ENCODE assay signal across 13 cellular contexts in genomic region chr5:9431496-9432258, GRCh38.
DNase-seq lines count a peak whose midpoint lies in the region; ATAC-seq and TF ChIP-seq lines count a peak whose summit lies in the region.
"Had no signal": no experiment of that assay in that cellular context is flagged by ENCODE, and none has a peak within 500 bp of the region (broad histone marks: within the 10 kb centered on the region; RNA-seq: fewer than 3 reads in every experiment).

No MANE protein-coding gene starts in this region.

- intact Hi-C loops in CD8-positive, alpha-beta T cell (cut with DNase I, micrococcal nuclease) = no loop called here

- H4K20me1 ChIP-seq in MM.1S (ENCODE audit: insufficient read depth, low read length) = no peaks in the 10 kb centered on the region

- H3K4me1 Mint-ChIP-seq in CD8-positive, alpha-beta T cell (ENCODE audit: low read depth) = no peaks in the 10 kb centered on the region

- H3K27me3 ChIP-seq in MM.1S (replicated peaks; ENCODE audit: insufficient read depth, low read length) = no peaks in the 10 kb centered on the region
- H3K27me3 ChIP-seq in CD8-positive, alpha-beta T cell (ENCODE audit: insufficient read depth, low read length) = no peaks in the 10 kb centered on the region
- H3K27me3 ChIP-seq: gastrocnemius medialis had no signal

- CTCF ChIA-PET in CD8-positive, alpha-beta T cell (lab: Charles Lee) = no interaction called here

- no peaks in the 10 kb centered on the region for H3K9me3 ChIP-seq in MM.1S (replicated peaks; ENCODE audit: insufficient read depth, low read length)
- no peaks in the 10 kb centered on the region for H3K9me3 ChIP-seq in mesodermal cell (ENCODE audit: control insufficient read depth, low read length)
- H3K9me3 ChIP-seq in CD8-positive, alpha-beta T cell (ENCODE audit: low read length) = no peaks in the 10 kb centered on the region
- H3K9me3 ChIP-seq: gastrocnemius medialis had no signal

- POLR2A ChIA-PET in CD8-positive, alpha-beta T cell (lab: Charles Lee) = no interaction called here

- TF ChIP-seq CTCF in MM.1S (IDR thresholded peaks at IDR 0.05; ENCODE audit: low read length) (no peak), coronary artery (IDR thresholded peaks at IDR 0.05) (no peak)
- TF ChIP-seq CTCF in CD8-positive, alpha-beta T cell (IDR thresholded peaks at IDR 0.05) = no peak

- peaks cover 7% of the 10 kb centered on the region; the same call in 1 of the 2 replicates for H3F3A ChIP-seq in MM.1S (ENCODE audit: insufficient read depth, low read length)

- H3K4me1 ChIP-seq in MM.1S (ENCODE audit: low read length) (peaks cover 44% of the 10 kb centered on the region), mesodermal cell (ENCODE audit: control insufficient read depth, insufficient read depth, low read length, poor library complexity, severe bottlenecking) (peaks cover 6% of the 10 kb centered on the region)
- H3K4me1 ChIP-seq in CD8-positive, alpha-beta T cell (ENCODE audit: insufficient read depth, low read length) = no peaks in the 10 kb centered on the region
- H3K4me1 ChIP-seq: gastrocnemius medialis had no signal

- H3K9me2 ChIP-seq in MM.1S (replicated peaks; ENCODE audit: insufficient read depth, low read length) = no peaks in the 10 kb centered on the region

- ATAC-seq in GM18519 (IDR thresholded peaks at IDR 0.05; ENCODE audit: low FRiP score, unreplicated experiment) = no peak
- ATAC-seq in CD8-positive, alpha-beta T cell = no peak
- ATAC-seq: gastrocnemius medialis had no signal

- H3K27ac Mint-ChIP-seq in CD8-positive, alpha-beta T cell = no peak overlapping the region

- DNase-seq in A172 (ENCODE audit: low spot score) = peak; percentile 35
- DNase-seq in MM.1S = peak; percentile 38
- DNase-seq in coronary artery (ENCODE audit: low spot score) = no peak
- DNase-seq in DMS114 treated with DMSO at 0.1 percent for 48 hours (lab: John Stamatoyannopoulos, UW; ENCODE audit: unreplicated experiment) = no peak
- no peak for DNase-seq in NCI-H1417 treated with DMSO at 0.1 percent for 48 hours (lab: John Stamatoyannopoulos, UW)
- DNase-seq in CD8-positive, alpha-beta T cell = no peak
- DNase-seq: activated T-cell treated with anti-CD3 and anti-CD28 coated beads for 4 hours, DMS53, gastrocnemius medialis, NCI-H2029, PC-9 had no signal

- no peaks in the 10 kb centered on the region for H3K79me2 ChIP-seq in MM.1S (ENCODE audit: low read length)

- no peaks in the 10 kb centered on the region for H3K36me3 Mint-ChIP-seq in CD8-positive, alpha-beta T cell

- no peaks in the 10 kb centered on the region for H3K9me3 Mint-ChIP-seq in CD8-positive, alpha-beta T cell

- H2AFZ ChIP-seq in MM.1S (ENCODE audit: low read length) = no peak overlapping the region
- H2AFZ ChIP-seq: PC-9 had no signal

- H3K4me2 ChIP-seq in MM.1S (ENCODE audit: low read depth, low read length) = peak overlapping the region; percentile 11
- H3K4me2 ChIP-seq: PC-9 had no signal

- no peaks in the 10 kb centered on the region for H3K27me3 Mint-ChIP-seq in CD8-positive, alpha-beta T cell (ENCODE audit: low read depth)

- H3K36me3 ChIP-seq in MM.1S (replicated peaks; ENCODE audit: insufficient read depth, low read length) = no peaks in the 10 kb centered on the region
- peaks cover 14% of the 10 kb centered on the region for H3K36me3 ChIP-seq in mesodermal cell (ENCODE audit: control insufficient read depth, insufficient read depth, low read length)
- H3K36me3 ChIP-seq in CD8-positive, alpha-beta T cell (ENCODE audit: insufficient read depth, low read length) = no peaks in the 10 kb centered on the region
- H3K36me3 ChIP-seq: gastrocnemius medialis had no signal

- WGBS in mesodermal cell (ENCODE audit: insufficient coverage in 2 of 2), 2 experiments = 70 to 74% methylated on average over 7 to 8 of the region's 9 CpGs

- no peak overlapping the region for H3K9ac ChIP-seq in MM.1S (ENCODE audit: low read length)

- H3K4me3 Mint-ChIP-seq in CD8-positive, alpha-beta T cell = no peak overlapping the region

- H3K27ac ChIP-seq in MM.1S (ENCODE audit: low read length) (peak overlapping the region; percentile 29; the same call in 1 of the 2 replicates), coronary artery (peak overlapping the region in 1 of 2 donors; percentile 57), mesodermal cell (ENCODE audit: low read depth, low read length, severe bottlenecking) (peak overlapping the region; percentile 85)
- no peak overlapping the region for H3K27ac ChIP-seq in CD8-positive, alpha-beta T cell (ENCODE audit: low read depth, low read length)
- H3K27ac ChIP-seq: PC-9 had no signal

- H3K4me3 ChIP-seq in MM.1S (ENCODE audit: low read length) (no peak overlapping the region), coronary artery (peak overlapping the region; percentile 23), mesodermal cell (ENCODE audit: extremely low read depth, insufficient read depth, low read length, poor library complexity, severe bottlenecking) (no peak overlapping the region)
- no peak overlapping the region for H3K4me3 ChIP-seq in CD8-positive, alpha-beta T cell (ENCODE audit: low read depth, low read length)
- H3K4me3 ChIP-seq: gastrocnemius medialis, PC-9 had no signal

Comparison
In these comparisons a context has a peak if more than half of its experiments do, and no peak if none do; other contexts are left out.
1. DNase-seq: peak in A172 (single experiment) and MM.1S (single experiment); none in coronary artery (single experiment), DMS114 treated with DMSO at 0.1 percent for 48 hours (single experiment), NCI-H1417 treated with DMSO at 0.1 percent for 48 hours (single experiment) and CD8-positive, alpha-beta T cell (0 of 7).